ENCODE assay signal across 15 cellular contexts in genomic region chr1:67058242-67058641, GRCh38.
"Had no signal": no experiment of that assay in that cellular context is flagged by ENCODE, and none has a peak within 500 bp of the region (broad histone marks: within the 10 kb centered on the region; RNA-seq: fewer than 3 reads in every experiment).

No MANE protein-coding gene starts in this region.

- H3K36me3 Mint-ChIP-seq: naive B cell; stimulated activated memory B cell treated with anti-CD40 and anti-IgM and Interleukin-4, amounts not matched to agents 10 μg/mL and 1 μg/mL and 100 μg/mL, for 72 hours had no signal

- H3K4me3 Mint-ChIP-seq: activated CD8-positive, alpha-beta T cell treated with anti-CD3 and anti-CD28 coated beads for 36 hours; activated naive CD8-positive, alpha-beta T cell treated with anti-CD3 and anti-CD28 coated beads, Interleukin-2, amount 50 U/mL, for 24 hours; activated T-helper 1 cell treated with anti-CD3 and anti-CD28 coated beads, Interleukin-12 subunit alpha, Interleukin-12 subunit beta, Interleukin-2, Interleukin-4 antibody, amounts not matched to agents 30 ng/mL and 10 ng/mL and 1 ng/mL, durations not matched to agents 14 hours and 24 hours and 36 hours; immature natural killer cell; stimulated activated memory B cell treated with anti-CD40 and anti-IgM and Interleukin-4, amounts not matched to agents 10 μg/mL and 1 μg/mL and 100 μg/mL, for 72 hours had no signal

- H3K9me3 Mint-ChIP-seq: activated CD8-positive, alpha-beta T cell treated with anti-CD3 and anti-CD28 coated beads for 36 hours; activated naive CD8-positive, alpha-beta T cell treated with anti-CD3 and anti-CD28 coated beads, Interleukin-2, amount 50 U/mL, for 24 hours; activated T-helper 1 cell treated with anti-CD3 and anti-CD28 coated beads, Interleukin-12 subunit alpha, Interleukin-12 subunit beta, Interleukin-2, Interleukin-4 antibody, amounts not matched to agents 30 ng/mL and 10 ng/mL and 1 ng/mL, durations not matched to agents 14 hours and 24 hours and 36 hours; immature natural killer cell; naive B cell; stimulated activated memory B cell treated with anti-CD40 and anti-IgM and Interleukin-4, amounts not matched to agents 10 μg/mL and 1 μg/mL and 100 μg/mL, for 72 hours had no signal

- H3K27ac Mint-ChIP-seq: activated CD8-positive, alpha-beta T cell treated with anti-CD3 and anti-CD28 coated beads for 36 hours; activated naive CD8-positive, alpha-beta T cell treated with anti-CD3 and anti-CD28 coated beads, Interleukin-2, amount 50 U/mL, for 24 hours; activated T-helper 1 cell treated with anti-CD3 and anti-CD28 coated beads, Interleukin-12 subunit alpha, Interleukin-12 subunit beta, Interleukin-2, Interleukin-4 antibody, amounts not matched to agents 30 ng/mL and 10 ng/mL and 1 ng/mL, durations not matched to agents 14 hours and 24 hours and 36 hours; immature natural killer cell; stimulated activated memory B cell treated with anti-CD40 and anti-IgM and Interleukin-4, amounts not matched to agents 10 μg/mL and 1 μg/mL and 100 μg/mL, for 72 hours had no signal

- ATAC-seq: activated CD8-positive, alpha-beta T cell treated with anti-CD3 and anti-CD28 coated beads for 36 hours; activated naive CD8-positive, alpha-beta T cell treated with anti-CD3 and anti-CD28 coated beads, Interleukin-2, amount 50 U/mL, for 24 hours; right cardiac atrium; stimulated activated memory B cell treated with anti-CD40 and anti-IgM and Interleukin-4, amounts not matched to agents 10 μg/mL and 1 μg/mL and 100 μg/mL, for 72 hours had no signal

- H3K27me3 Mint-ChIP-seq: activated CD8-positive, alpha-beta T cell treated with anti-CD3 and anti-CD28 coated beads for 36 hours; activated naive CD8-positive, alpha-beta T cell treated with anti-CD3 and anti-CD28 coated beads, Interleukin-2, amount 50 U/mL, for 24 hours; naive B cell; stimulated activated memory B cell treated with anti-CD40 and anti-IgM and Interleukin-4, amounts not matched to agents 10 μg/mL and 1 μg/mL and 100 μg/mL, for 72 hours had no signal

- DNase-seq: activated CD4-positive, alpha-beta T cell treated with anti-CD3 and anti-CD28 coated beads for 1 hour; activated CD8-positive, alpha-beta memory T cell treated with anti-CD3 and anti-CD28 coated beads, Interleukin-2, amount 50 U/mL, for 4 hours; activated CD8-positive, alpha-beta T cell treated with anti-CD3 and anti-CD28 coated beads for 36 hours; activated naive CD4-positive, alpha-beta T cell; activated naive CD8-positive, alpha-beta T cell treated with anti-CD3 and anti-CD28 coated beads, Interleukin-2, amount 50 U/mL, for 24 hours; dorsolateral prefrontal cortex; immature natural killer cell; midbrain; naive B cell; right cardiac atrium had no signal

- H3K9me3 ChIP-seq: ascending aorta, esophagus muscularis mucosa, tibial nerve had no signal
